1 cellular context compared by ENCODE assay signal in the genomic region with DNA sequence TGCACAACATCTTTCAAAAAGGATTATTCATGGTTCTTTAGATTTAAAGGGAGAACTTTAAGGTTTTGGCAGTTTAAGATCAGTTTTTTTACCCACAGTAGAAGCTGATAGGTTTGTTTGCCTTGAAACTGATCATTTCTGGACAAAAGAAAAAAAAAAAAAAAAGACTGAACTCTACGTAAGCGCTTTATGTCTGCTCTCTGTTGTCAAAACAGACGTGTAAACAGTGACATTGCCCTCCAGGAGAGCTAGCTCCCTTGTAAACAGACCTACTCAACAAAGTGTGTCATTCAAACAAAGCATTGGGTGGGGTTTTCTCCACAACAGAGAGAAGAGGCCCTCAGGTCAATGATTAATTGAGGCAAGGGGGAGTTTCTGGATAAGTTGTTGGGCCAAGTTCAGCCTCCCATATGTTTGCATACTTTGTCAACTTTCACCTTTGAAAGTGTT.
A peak's percentile ranks its signal among the peaks of the same experiment; 100 is the strongest.
TF ChIP-seq lines count a peak whose summit lies in the region.

No MANE protein-coding gene starts in this region.

TF ChIP-seq in HepG2, 621 proteins besides CTCF, POLR2A, EP300 and RAD21 (continued from another document and continues in another):
- TF ChIP-seq FOXK2 (IDR thresholded peaks at IDR 0.05): peak; percentile 88
- TF ChIP-seq RFXANK (CRISPR knock-in tag; IDR thresholded peaks at IDR 0.05): no peak
- TF ChIP-seq ZFP36L1 (CRISPR knock-in tag; IDR thresholded peaks at IDR 0.05): peak; percentile 70; the same call in 1 of the 2 replicates
- no peak for TF ChIP-seq LCORL (IDR thresholded peaks at IDR 0.05)
- peak; percentile 66; the same call in 1 of the 2 replicates for TF ChIP-seq LCORL (CRISPR knock-in tag; IDR thresholded peaks at IDR 0.05)
- TF ChIP-seq, protein P1, sequence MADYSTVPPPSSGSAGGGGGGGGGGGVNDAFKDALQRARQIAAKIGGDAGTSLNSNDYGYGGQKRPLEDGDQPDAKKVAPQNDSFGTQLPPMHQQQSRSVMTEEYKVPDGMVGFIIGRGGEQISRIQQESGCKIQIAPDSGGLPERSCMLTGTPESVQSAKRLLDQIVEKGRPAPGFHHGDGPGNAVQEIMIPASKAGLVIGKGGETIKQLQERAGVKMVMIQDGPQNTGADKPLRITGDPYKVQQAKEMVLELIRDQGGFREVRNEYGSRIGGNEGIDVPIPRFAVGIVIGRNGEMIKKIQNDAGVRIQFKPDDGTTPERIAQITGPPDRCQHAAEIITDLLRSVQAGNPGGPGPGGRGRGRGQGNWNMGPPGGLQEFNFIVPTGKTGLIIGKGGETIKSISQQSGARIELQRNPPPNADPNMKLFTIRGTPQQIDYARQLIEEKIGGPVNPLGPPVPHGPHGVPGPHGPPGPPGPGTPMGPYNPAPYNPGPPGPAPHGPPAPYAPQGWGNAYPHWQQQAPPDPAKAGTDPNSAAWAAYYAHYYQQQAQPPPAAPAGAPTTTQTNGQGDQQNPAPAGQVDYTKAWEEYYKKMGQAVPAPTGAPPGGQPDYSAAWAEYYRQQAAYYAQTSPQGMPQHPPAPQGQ (CRISPR knock-in tag; IDR thresholded peaks at IDR 0.05; ENCODE audit: borderline replicate concordance): no peak
- TF ChIP-seq, protein P2, sequence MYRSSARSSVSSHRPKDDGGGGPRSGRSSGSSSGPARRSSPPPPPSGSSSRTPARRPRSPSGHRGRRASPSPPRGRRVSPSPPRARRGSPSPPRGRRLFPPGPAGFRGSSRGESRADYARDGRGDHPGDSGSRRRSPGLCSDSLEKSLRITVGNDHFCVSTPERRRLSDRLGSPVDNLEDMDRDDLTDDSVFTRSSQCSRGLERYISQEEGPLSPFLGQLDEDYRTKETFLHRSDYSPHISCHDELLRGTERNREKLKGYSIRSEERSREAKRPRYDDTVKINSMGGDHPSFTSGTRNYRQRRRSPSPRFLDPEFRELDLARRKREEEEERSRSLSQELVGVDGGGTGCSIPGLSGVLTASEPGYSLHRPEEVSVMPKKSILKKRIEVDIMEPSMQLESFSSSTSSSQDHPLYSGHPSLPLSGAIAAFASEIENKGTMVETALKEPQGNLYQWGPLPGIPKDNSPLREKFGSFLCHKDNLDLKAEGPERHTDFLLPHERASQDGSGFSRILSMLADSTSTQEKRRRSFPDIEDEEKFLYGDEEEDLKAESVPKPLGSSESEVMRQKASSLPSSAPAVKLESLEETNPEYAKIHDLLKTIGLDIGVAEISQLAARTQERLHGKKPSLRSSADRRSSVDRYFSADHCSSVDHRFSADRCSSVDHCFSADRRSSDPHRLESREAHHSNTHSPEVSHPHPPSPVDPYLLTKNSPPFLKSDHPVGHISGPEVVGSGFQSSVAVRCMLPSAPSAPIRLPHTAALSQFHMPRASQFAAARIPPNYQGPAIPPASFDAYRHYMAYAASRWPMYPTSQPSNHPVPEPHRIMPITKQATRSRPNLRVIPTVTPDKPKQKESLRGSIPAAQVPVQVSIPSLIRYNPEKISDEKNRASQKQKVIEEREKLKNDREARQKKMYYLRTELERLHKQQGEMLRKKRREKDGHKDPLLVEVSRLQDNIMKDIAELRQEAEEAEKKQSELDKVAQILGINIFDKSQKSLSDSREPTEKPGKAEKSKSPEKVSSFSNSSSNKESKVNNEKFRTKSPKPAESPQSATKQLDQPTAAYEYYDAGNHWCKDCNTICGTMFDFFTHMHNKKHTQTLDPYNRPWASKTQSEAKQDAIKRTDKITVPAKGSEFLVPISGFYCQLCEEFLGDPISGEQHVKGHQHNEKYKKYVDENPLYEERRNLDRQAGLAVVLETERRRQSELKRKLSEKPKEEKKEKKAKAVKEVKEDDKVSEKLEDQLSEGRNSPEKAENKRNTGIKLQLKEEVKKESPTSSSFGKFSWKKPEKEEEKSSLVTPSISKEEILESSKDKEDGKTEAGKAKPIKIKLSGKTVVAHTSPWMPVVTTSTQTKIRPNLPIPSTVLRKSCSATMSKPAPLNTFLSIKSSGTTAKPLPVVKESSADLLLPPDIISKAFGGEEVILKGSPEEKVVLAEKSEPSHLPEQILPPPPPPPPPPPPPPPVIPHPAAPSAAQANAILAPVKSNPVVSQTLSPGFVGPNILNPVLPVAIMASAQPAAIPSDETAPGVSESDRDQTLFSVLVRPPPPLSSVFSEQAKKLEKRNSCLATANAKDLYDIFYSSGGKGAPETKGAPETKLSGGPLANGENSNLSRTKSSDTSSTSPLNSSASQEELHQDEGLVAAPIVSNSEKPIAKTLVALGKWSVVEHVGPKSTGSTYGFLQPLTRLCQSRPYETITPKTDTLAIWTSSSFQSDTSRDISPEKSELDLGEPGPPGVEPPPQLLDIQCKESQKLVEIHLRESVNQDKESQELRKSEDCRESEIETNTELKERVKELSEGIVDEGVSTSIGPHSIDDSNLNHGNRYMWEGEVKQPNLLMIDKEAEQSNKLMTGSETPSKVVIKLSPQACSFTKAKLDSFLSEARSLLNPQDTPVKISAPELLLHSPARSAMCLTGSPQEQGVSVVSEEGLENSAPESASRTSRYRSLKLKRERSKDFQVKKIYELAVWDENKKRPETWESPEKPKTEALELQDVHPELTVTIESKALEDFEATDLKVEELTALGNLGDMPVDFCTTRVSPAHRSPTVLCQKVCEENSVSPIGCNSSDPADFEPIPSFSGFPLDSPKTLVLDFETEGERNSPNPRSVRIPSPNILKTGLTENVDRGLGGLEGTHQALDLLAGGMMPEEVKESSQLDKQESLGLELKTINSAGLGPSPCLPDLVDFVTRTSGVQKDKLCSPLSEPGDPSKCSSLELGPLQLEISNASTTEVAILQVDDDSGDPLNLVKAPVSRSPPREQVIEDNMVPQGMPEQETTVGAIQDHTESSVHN (CRISPR knock-in tag; IDR thresholded peaks at IDR 0.05): no peak
- TF ChIP-seq MTF2 (CRISPR knock-in tag; IDR thresholded peaks at IDR 0.05; ENCODE audit: borderline replicate concordance): no peak
- no peak for TF ChIP-seq DMAP1 (CRISPR knock-in tag; IDR thresholded peaks at IDR 0.05)
- TF ChIP-seq, protein P3, sequence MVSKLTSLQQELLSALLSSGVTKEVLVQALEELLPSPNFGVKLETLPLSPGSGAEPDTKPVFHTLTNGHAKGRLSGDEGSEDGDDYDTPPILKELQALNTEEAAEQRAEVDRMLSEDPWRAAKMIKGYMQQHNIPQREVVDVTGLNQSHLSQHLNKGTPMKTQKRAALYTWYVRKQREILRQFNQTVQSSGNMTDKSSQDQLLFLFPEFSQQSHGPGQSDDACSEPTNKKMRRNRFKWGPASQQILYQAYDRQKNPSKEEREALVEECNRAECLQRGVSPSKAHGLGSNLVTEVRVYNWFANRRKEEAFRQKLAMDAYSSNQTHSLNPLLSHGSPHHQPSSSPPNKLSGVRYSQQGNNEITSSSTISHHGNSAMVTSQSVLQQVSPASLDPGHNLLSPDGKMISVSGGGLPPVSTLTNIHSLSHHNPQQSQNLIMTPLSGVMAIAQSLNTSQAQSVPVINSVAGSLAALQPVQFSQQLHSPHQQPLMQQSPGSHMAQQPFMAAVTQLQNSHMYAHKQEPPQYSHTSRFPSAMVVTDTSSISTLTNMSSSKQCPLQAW (CRISPR knock-in tag; IDR thresholded peaks at IDR 0.05): peak; percentile 100
- TF ChIP-seq ZNF432 (CRISPR knock-in tag; IDR thresholded peaks at IDR 0.05; ENCODE audit: borderline replicate concordance): no peak
- TF ChIP-seq NCOA5 (CRISPR knock-in tag; IDR thresholded peaks at IDR 0.05): no peak
- peak; percentile 80; the same call in 1 of the 2 replicates for TF ChIP-seq TOPORS (CRISPR knock-in tag; IDR thresholded peaks at IDR 0.05)
- TF ChIP-seq JUN (CRISPR knock-in tag; IDR thresholded peaks at IDR 0.05): 0 out of 2 replicates have a peak, but pooled peaks have one; percentile 48
- TF ChIP-seq, protein P4, sequence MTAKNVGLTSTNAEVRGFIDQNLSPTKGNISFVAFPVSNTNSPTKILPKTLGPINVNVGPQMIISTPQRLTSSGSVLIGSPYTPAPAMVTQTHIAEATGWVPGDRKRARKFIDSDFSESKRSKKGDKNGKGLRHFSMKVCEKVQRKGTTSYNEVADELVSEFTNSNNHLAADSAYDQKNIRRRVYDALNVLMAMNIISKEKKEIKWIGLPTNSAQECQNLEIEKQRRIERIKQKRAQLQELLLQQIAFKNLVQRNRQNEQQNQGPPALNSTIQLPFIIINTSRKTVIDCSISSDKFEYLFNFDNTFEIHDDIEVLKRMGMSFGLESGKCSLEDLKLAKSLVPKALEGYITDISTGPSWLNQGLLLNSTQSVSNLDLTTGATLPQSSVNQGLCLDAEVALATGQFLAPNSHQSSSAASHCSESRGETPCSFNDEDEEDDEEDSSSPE (CRISPR knock-in tag; IDR thresholded peaks at IDR 0.05): no peak
- TF ChIP-seq, protein P5, sequence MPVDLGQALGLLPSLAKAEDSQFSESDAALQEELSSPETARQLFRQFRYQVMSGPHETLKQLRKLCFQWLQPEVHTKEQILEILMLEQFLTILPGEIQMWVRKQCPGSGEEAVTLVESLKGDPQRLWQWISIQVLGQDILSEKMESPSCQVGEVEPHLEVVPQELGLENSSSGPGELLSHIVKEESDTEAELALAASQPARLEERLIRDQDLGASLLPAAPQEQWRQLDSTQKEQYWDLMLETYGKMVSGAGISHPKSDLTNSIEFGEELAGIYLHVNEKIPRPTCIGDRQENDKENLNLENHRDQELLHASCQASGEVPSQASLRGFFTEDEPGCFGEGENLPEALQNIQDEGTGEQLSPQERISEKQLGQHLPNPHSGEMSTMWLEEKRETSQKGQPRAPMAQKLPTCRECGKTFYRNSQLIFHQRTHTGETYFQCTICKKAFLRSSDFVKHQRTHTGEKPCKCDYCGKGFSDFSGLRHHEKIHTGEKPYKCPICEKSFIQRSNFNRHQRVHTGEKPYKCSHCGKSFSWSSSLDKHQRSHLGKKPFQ (CRISPR knock-in tag; IDR thresholded peaks at IDR 0.05; ENCODE audit: insufficient replicate concordance): no peak
- TF ChIP-seq ZNF674 (CRISPR knock-in tag; IDR thresholded peaks at IDR 0.05; ENCODE audit: low read depth): no peak
- no peak for TF ChIP-seq HNRNPLL (IDR thresholded peaks at IDR 0.05; ENCODE audit: low read depth, low read length, poor library complexity, severe bottlenecking)
- 0 out of 2 replicates have a peak, but pooled peaks have one; percentile 23 for TF ChIP-seq ZNF292 (CRISPR knock-in tag; IDR thresholded peaks at IDR 0.05; ENCODE audit: borderline replicate concordance, low read depth)
- TF ChIP-seq, protein P6, sequence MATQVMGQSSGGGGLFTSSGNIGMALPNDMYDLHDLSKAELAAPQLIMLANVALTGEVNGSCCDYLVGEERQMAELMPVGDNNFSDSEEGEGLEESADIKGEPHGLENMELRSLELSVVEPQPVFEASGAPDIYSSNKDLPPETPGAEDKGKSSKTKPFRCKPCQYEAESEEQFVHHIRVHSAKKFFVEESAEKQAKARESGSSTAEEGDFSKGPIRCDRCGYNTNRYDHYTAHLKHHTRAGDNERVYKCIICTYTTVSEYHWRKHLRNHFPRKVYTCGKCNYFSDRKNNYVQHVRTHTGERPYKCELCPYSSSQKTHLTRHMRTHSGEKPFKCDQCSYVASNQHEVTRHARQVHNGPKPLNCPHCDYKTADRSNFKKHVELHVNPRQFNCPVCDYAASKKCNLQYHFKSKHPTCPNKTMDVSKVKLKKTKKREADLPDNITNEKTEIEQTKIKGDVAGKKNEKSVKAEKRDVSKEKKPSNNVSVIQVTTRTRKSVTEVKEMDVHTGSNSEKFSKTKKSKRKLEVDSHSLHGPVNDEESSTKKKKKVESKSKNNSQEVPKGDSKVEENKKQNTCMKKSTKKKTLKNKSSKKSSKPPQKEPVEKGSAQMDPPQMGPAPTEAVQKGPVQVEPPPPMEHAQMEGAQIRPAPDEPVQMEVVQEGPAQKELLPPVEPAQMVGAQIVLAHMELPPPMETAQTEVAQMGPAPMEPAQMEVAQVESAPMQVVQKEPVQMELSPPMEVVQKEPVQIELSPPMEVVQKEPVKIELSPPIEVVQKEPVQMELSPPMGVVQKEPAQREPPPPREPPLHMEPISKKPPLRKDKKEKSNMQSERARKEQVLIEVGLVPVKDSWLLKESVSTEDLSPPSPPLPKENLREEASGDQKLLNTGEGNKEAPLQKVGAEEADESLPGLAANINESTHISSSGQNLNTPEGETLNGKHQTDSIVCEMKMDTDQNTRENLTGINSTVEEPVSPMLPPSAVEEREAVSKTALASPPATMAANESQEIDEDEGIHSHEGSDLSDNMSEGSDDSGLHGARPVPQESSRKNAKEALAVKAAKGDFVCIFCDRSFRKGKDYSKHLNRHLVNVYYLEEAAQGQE (IDR thresholded peaks at IDR 0.05; ENCODE audit: borderline replicate concordance in 1 of 2, low read depth in 1 of 2, low read length in 2 of 2): peak in 1 of 2 experiments; percentile 76; a peak in 1 of 4 replicates
- no peak for TF ChIP-seq ZNF557 (CRISPR knock-in tag; IDR thresholded peaks at IDR 0.05)
- TF ChIP-seq ZNF572 (CRISPR knock-in tag; IDR thresholded peaks at IDR 0.05): no peak
- TF ChIP-seq, protein P7, sequence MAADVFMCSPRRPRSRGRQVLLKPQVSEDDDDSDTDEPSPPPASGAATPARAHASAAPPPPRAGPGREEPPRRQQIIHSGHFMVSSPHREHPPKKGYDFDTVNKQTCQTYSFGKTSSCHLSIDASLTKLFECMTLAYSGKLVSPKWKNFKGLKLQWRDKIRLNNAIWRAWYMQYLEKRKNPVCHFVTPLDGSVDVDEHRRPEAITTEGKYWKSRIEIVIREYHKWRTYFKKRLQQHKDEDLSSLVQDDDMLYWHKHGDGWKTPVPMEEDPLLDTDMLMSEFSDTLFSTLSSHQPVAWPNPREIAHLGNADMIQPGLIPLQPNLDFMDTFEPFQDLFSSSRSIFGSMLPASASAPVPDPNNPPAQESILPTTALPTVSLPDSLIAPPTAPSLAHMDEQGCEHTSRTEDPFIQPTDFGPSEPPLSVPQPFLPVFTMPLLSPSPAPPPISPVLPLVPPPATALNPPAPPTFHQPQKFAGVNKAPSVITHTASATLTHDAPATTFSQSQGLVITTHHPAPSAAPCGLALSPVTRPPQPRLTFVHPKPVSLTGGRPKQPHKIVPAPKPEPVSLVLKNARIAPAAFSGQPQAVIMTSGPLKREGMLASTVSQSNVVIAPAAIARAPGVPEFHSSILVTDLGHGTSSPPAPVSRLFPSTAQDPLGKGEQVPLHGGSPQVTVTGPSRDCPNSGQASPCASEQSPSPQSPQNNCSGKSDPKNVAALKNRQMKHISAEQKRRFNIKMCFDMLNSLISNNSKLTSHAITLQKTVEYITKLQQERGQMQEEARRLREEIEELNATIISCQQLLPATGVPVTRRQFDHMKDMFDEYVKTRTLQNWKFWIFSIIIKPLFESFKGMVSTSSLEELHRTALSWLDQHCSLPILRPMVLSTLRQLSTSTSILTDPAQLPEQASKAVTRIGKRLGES (CRISPR knock-in tag; IDR thresholded peaks at IDR 0.05; ENCODE audit: borderline replicate concordance): no peak
- TF ChIP-seq, protein P8, sequence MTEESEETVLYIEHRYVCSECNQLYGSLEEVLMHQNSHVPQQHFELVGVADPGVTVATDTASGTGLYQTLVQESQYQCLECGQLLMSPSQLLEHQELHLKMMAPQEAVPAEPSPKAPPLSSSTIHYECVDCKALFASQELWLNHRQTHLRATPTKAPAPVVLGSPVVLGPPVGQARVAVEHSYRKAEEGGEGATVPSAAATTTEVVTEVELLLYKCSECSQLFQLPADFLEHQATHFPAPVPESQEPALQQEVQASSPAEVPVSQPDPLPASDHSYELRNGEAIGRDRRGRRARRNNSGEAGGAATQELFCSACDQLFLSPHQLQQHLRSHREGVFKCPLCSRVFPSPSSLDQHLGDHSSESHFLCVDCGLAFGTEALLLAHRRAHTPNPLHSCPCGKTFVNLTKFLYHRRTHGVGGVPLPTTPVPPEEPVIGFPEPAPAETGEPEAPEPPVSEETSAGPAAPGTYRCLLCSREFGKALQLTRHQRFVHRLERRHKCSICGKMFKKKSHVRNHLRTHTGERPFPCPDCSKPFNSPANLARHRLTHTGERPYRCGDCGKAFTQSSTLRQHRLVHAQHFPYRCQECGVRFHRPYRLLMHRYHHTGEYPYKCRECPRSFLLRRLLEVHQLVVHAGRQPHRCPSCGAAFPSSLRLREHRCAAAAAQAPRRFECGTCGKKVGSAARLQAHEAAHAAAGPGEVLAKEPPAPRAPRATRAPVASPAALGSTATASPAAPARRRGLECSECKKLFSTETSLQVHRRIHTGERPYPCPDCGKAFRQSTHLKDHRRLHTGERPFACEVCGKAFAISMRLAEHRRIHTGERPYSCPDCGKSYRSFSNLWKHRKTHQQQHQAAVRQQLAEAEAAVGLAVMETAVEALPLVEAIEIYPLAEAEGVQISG (CRISPR knock-in tag; IDR thresholded peaks at IDR 0.05): peak; percentile 40; the same call in 1 of the 2 replicates
- TF ChIP-seq PITX1 (CRISPR knock-in tag; IDR thresholded peaks at IDR 0.05): peak; percentile 82
- peak; percentile 11; the same call in 1 of the 2 replicates for TF ChIP-seq ZNF652 (CRISPR knock-in tag; IDR thresholded peaks at IDR 0.05; ENCODE audit: borderline replicate concordance, low read depth)
